ENCODE assay signal across 11 cellular contexts in the genomic region with DNA sequence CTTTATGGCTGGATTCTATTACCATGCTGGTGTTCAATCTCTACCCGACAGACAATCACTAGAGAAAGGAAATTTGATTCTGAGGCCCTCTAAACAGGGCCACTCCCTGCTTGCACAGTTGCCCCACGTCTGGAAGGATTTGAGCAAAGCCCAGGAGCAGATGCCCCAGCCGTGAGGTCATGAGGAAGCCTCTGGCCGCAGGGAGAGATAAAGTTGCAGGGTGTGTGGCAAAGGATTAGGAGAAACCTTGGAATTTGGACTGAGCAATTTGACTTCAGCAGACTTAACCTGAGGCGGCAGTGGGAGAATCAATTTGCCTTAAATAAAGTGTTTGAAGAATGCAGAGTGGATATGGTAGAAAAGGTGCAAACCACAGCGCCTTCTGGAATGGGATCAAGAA. TPM values are rescaled to one million over a fixed set of nuclear protein-coding genes. Genes with fewer than 3 reads are reported as not detected.
A peak's percentile ranks its signal among the peaks of the same experiment; 100 is the strongest.
DNase-seq lines count a peak whose midpoint lies in the region; ATAC-seq, FAIRE-seq and TF ChIP-seq lines count a peak whose summit lies in the region.
"Had no signal": no experiment of that assay in that cellular context is flagged by ENCODE, and none has a peak within 500 bp of the region (broad histone marks: within the 10 kb centered on the region; RNA-seq: fewer than 3 reads in every experiment).

No MANE protein-coding gene starts in this region.

- 16 to 59% (median 40%) methylated on average over 6 of the region's 6 CpGs for WGBS in small intestine, 3 donors

- no peaks in the 10 kb centered on the region for H3K27me3 ChIP-seq in WERI-Rb-1 (ENCODE audit: insufficient read depth, low read depth, severe bottlenecking)
- H3K27me3 ChIP-seq in small intestine (ENCODE audit: control insufficient read depth in 2 of 2, insufficient read depth in 2 of 2, low read length in 2 of 2), result no peaks in the 10 kb centered on the region

- no peak overlapping the region for H3K4me3 ChIP-seq in WERI-Rb-1 (ENCODE audit: low read depth, low read length)
- H3K4me3 ChIP-seq in small intestine (ENCODE audit: low read depth in 1 of 2, low read length in 2 of 2), result no peak overlapping the region
- H3K4me3 ChIP-seq: GM12878 had no signal

- H3K27ac ChIP-seq in WERI-Rb-1 (no peak overlapping the region), small intestine (ENCODE audit: low read depth in 1 of 2, low read length in 1 of 2) (peak overlapping the region; percentile 85 to 90)

- FAIRE-seq in small intestine (lab: Jason Lieb, UNC), result peak; percentile 70
- FAIRE-seq: GM12878 had no signal

- intact Hi-C loops in left ventricle myocardium superior (cut with micrococcal nuclease), result no loop called here

- H3K9me3 ChIP-seq in WERI-Rb-1 (ENCODE audit: severe bottlenecking), result no peaks in the 10 kb centered on the region
- H3K9me3 ChIP-seq in small intestine (ENCODE audit: control insufficient read depth, low read depth), result no peaks in the 10 kb centered on the region

- DNase-seq in HS-27A (ENCODE audit: low read depth) (peak; percentile 79), WERI-Rb-1 (peak; percentile 73), left ventricle myocardium superior (no peak), small intestine (peak; percentile 100), GM19240 (ENCODE audit: insufficient read length, low spot score) (no peak), mesenteric fat pad (ENCODE audit: low spot score) (no peak)
- DNase-seq: kidney glomerular epithelial cell, NCI-H1694 treated with DMSO at 0.1 percent for 48 hours had no signal

- no peak for TF ChIP-seq CTCF in WERI-Rb-1 (IDR thresholded peaks at IDR 0.05; ENCODE audit: low read depth, low read length)

- H3K36me3 ChIP-seq in WERI-Rb-1, result no peaks in the 10 kb centered on the region
- H3K36me3 ChIP-seq in small intestine (ENCODE audit: control insufficient read depth in 2 of 2, insufficient read depth in 2 of 2, low read length in 2 of 2), result no peaks in the 10 kb centered on the region

- peaks cover 5 to 7% of the 10 kb centered on the region in 2 donors for H3K4me1 ChIP-seq in small intestine (ENCODE audit: control insufficient read depth in 2 of 2, insufficient read depth in 1 of 2, low read depth in 1 of 2, low read length in 1 of 2)

- peak; percentile 17 for ATAC-seq in left ventricle myocardium superior
- no peak for ATAC-seq in HG02981 (IDR thresholded peaks at IDR 0.05; ENCODE audit: unreplicated experiment)
- ATAC-seq in GM21515 (IDR thresholded peaks at IDR 0.05; ENCODE audit: unreplicated experiment), result no peak
- ATAC-seq: GM12878 had no signal

RNA-seq across cellular contexts. Expression of a gene that starts 40.2 kb away (rescaled TPM):
- total RNA-seq in left ventricle myocardium superior, result 62.0 TPM
- polyA plus RNA-seq in small intestine, result 10 to 100 TPM; 47.3 to 97.7 (median 63.0) TPM
- 474 TPM for total RNA-seq in mesenteric fat pad

Comparison
In these comparisons a context has a peak if more than half of its experiments do, and no peak if none do; other contexts are left out.
1. DNase-seq: peak in HS-27A (single experiment), WERI-Rb-1 (single experiment) and small intestine (single experiment); none in left ventricle myocardium superior (single experiment), GM19240 (single experiment) and mesenteric fat pad (single experiment).